12 cellular contexts compared by ENCODE assay signal in the genomic region with DNA sequence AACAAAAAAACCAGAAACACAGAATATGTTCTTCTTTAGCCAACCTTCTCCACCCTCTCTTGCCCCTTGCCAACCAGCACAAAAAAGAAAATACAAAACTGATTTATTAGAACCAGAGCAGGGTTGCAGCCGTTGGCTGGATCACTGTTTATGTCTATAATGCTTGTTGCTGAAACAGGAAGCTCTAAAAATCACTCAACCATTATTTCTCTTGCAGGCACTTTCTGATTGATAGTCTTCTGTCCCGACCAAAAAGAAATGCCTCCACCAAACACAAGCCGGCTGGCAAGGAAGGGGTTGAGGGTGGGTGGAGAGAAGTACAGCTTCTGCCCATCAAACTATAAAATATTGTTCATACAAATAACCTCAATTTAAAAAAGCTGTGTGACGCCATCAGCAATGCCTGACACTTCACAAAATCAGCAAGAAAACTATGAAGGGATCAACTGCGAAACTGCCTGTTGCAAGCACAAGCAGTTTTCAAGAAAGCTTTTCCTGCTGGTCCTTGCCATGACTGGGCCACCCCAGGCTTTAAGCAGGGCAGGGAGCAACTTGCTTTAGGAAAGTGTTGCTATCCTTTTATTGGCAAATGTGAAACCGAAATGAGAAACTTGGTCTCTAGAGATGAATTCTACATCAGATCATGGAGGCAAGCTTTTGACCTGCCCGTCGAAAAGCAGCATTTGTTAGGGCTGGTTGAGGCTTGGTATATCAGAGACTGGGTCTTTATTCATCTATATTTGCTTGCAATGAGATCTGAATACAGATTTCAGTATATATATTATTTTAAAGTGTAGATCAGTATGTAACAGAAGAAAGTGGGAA.
DNase-seq lines count a peak whose midpoint lies in the region; ATAC-seq and TF ChIP-seq lines count a peak whose summit lies in the region.
"Had no signal": no experiment of that assay in that cellular context is flagged by ENCODE, and none has a peak within 500 bp of the region (broad histone marks: within the 10 kb centered on the region; RNA-seq: fewer than 3 reads in every experiment).

No MANE protein-coding gene starts in this region.

- H3K27ac ChIP-seq in DND-41 (ENCODE audit: low read length) (peak overlapping the region; percentile 14; the same call in 1 of the 2 replicates), MM.1S (ENCODE audit: low read length) (peak overlapping the region; percentile 67)
- H3K27ac ChIP-seq in CD8-positive, alpha-beta T cell (ENCODE audit: low read depth, low read length): no peak overlapping the region
- H3K27ac ChIP-seq: brain microvascular endothelial cell had no signal

- H3K4me3 Mint-ChIP-seq in mesothelial cell of epicardium: no peak overlapping the region
- H3K4me3 Mint-ChIP-seq in CD8-positive, alpha-beta T cell: no peak overlapping the region
- H3K4me3 Mint-ChIP-seq: GM23338 had no signal

- no peak for ATAC-seq in DND-41 (ENCODE audit: insufficient read depth, low read depth)
- ATAC-seq in GM19372 (IDR thresholded peaks at IDR 0.05; ENCODE audit: low read depth, unreplicated experiment): peak; percentile 56
- no peak for ATAC-seq in CD8-positive, alpha-beta T cell
- ATAC-seq: GM23338 had no signal

- peaks cover 21% of the 10 kb centered on the region for H3K4me1 ChIP-seq in DND-41 (ENCODE audit: insufficient read depth, low read length)
- peaks cover 14% of the 10 kb centered on the region for H3K4me1 ChIP-seq in MM.1S (ENCODE audit: low read length)
- no peaks in the 10 kb centered on the region for H3K4me1 ChIP-seq in CD8-positive, alpha-beta T cell (ENCODE audit: insufficient read depth, low read length)

- H3K4me3 ChIP-seq in DND-41 (ENCODE audit: low read depth in 1 of 2, low read length in 2 of 2) (no peak overlapping the region), MM.1S (ENCODE audit: low read length) (peak overlapping the region; percentile 26)
- no peak overlapping the region for H3K4me3 ChIP-seq in CD8-positive, alpha-beta T cell (ENCODE audit: low read depth, low read length)
- H3K4me3 ChIP-seq: GM23338, lung had no signal

- peaks cover 80% of the 10 kb centered on the region for H4K20me1 ChIP-seq in DND-41 (ENCODE audit: insufficient read depth, low read length)
- no peaks in the 10 kb centered on the region for H4K20me1 ChIP-seq in MM.1S (ENCODE audit: insufficient read depth, low read length)

- H3K4me2 ChIP-seq in DND-41 (ENCODE audit: insufficient read depth, low read length): no peak overlapping the region
- H3K4me2 ChIP-seq in MM.1S (ENCODE audit: low read depth, low read length): peak overlapping the region; percentile 72
- H3K4me2 ChIP-seq: GM23338 had no signal

- no peak overlapping the region for H2AFZ ChIP-seq in DND-41 (ENCODE audit: low read depth, low read length)
- H2AFZ ChIP-seq in MM.1S (ENCODE audit: low read length): peak overlapping the region; percentile 33
- H2AFZ ChIP-seq: GM23338 had no signal

- no peak overlapping the region for H3K9ac ChIP-seq in DND-41 (ENCODE audit: low read depth, low read length)
- peak overlapping the region; percentile 35 for H3K9ac ChIP-seq in MM.1S (ENCODE audit: low read length)

- H3K27ac Mint-ChIP-seq in mesothelial cell of epicardium: peak overlapping the region; percentile 82
- no peak overlapping the region for H3K27ac Mint-ChIP-seq in CD8-positive, alpha-beta T cell
- H3K27ac Mint-ChIP-seq: GM23338 had no signal

- peaks cover 54% of the 10 kb centered on the region for H3K4me1 Mint-ChIP-seq in mesothelial cell of epicardium
- H3K4me1 Mint-ChIP-seq in CD8-positive, alpha-beta T cell (ENCODE audit: low read depth): peaks cover 19% of the 10 kb centered on the region
- H3K4me1 Mint-ChIP-seq: GM23338 had no signal

- POLR2A ChIA-PET in CD8-positive, alpha-beta T cell (lab: Charles Lee): no interaction called here

- no peaks in the 10 kb centered on the region for H3K9me2 ChIP-seq in MM.1S (replicated peaks; ENCODE audit: insufficient read depth, low read length)

- CTCF ChIA-PET in CD8-positive, alpha-beta T cell (lab: Charles Lee): interaction anchor here (0.6 kb wide), 1 partner anchor 965 kb away, joined by 3 read pairs; no protein-coding TSS in a partner anchor

- peaks cover 14% of the 10 kb centered on the region for H3K36me3 Mint-ChIP-seq in mesothelial cell of epicardium
- H3K36me3 Mint-ChIP-seq in CD8-positive, alpha-beta T cell: peaks cover 78% of the 10 kb centered on the region

- peaks cover 96% of the 10 kb centered on the region for H3K36me3 ChIP-seq in DND-41 (ENCODE audit: insufficient read depth, low read length)
- H3K36me3 ChIP-seq in MM.1S (replicated peaks; ENCODE audit: insufficient read depth, low read length): peaks cover under 1% of the 10 kb centered on the region; the same call in 1 of the 2 replicates
- H3K36me3 ChIP-seq in CD8-positive, alpha-beta T cell (ENCODE audit: insufficient read depth, low read length): peaks cover 35% of the 10 kb centered on the region

- no peaks in the 10 kb centered on the region for H3K9me3 ChIP-seq in DND-41 (ENCODE audit: insufficient read depth, low read length, severe bottlenecking)
- no peaks in the 10 kb centered on the region for H3K9me3 ChIP-seq in MM.1S (replicated peaks; ENCODE audit: insufficient read depth, low read length)
- no peaks in the 10 kb centered on the region for H3K9me3 ChIP-seq in CD8-positive, alpha-beta T cell (ENCODE audit: low read length)

- intact Hi-C loops in CD8-positive, alpha-beta T cell (cut with DNase I, micrococcal nuclease): no loop called here

- H3K27me3 ChIP-seq in DND-41 (ENCODE audit: insufficient read depth, low read length, poor library complexity) (no peaks in the 10 kb centered on the region), MM.1S (replicated peaks; ENCODE audit: insufficient read depth, low read length) (no peaks in the 10 kb centered on the region)
- H3K27me3 ChIP-seq in CD8-positive, alpha-beta T cell (ENCODE audit: insufficient read depth, low read length): no peaks in the 10 kb centered on the region
- H3K27me3 ChIP-seq: brain microvascular endothelial cell had no signal

- DNase-seq in DND-41: no peak
- DNase-seq in MM.1S: peak; percentile 83
- DNase-seq in mesothelial cell of epicardium (ENCODE audit: low spot score in 2 of 2, unreplicated experiment in 2 of 2): no peak
- DNase-seq in CD8-positive, alpha-beta T cell: no peak
- DNase-seq in AG20443 (ENCODE audit: low spot score): no peak
- DNase-seq in NCI-H128 (lab: John Stamatoyannopoulos, UW; ENCODE audit: unreplicated experiment): no peak
- no peak for DNase-seq in AG08395 (ENCODE audit: low spot score)
- DNase-seq: activated CD4-positive, alpha-beta T cell treated with anti-CD3 and anti-CD28 coated beads for 4 hours; brain microvascular endothelial cell had no signal

- no peaks in the 10 kb centered on the region for H3K9me3 Mint-ChIP-seq in mesothelial cell of epicardium
- no peaks in the 10 kb centered on the region for H3K9me3 Mint-ChIP-seq in CD8-positive, alpha-beta T cell
- H3K9me3 Mint-ChIP-seq: GM23338 had no signal

- TF ChIP-seq CTCF in DND-41 (IDR thresholded peaks at IDR 0.05; ENCODE audit: borderline replicate concordance, extremely low read depth, low read length, poor library complexity, severe bottlenecking): no peak
- no peak for TF ChIP-seq CTCF in MM.1S (IDR thresholded peaks at IDR 0.05; ENCODE audit: low read length)
- TF ChIP-seq CTCF in mesothelial cell of epicardium (IDR thresholded peaks at IDR 0.05; ENCODE audit: unreplicated experiment): no peak
- TF ChIP-seq CTCF in CD8-positive, alpha-beta T cell (IDR thresholded peaks at IDR 0.05): no peak

- H3K79me2 ChIP-seq in DND-41 (ENCODE audit: insufficient read depth, low read length) (peaks cover 100% of the 10 kb centered on the region), MM.1S (ENCODE audit: low read length) (peaks cover 19% of the 10 kb centered on the region; the same call in 1 of the 2 replicates)

- H3F3A ChIP-seq in MM.1S (ENCODE audit: insufficient read depth, low read length): peaks cover 14% of the 10 kb centered on the region

- no peaks in the 10 kb centered on the region for H3K27me3 Mint-ChIP-seq in mesothelial cell of epicardium (ENCODE audit: low read depth)
- H3K27me3 Mint-ChIP-seq in CD8-positive, alpha-beta T cell (ENCODE audit: low read depth): no peaks in the 10 kb centered on the region
